8 cellular contexts compared by ENCODE assay signal in genomic region chr1:109618614-109619404, GRCh38. TPM values are rescaled to one million over a fixed set of nuclear protein-coding genes. Genes with fewer than 3 reads are reported as not detected.
DNase-seq lines count a peak whose midpoint lies in the region; ATAC-seq, FAIRE-seq and TF ChIP-seq lines count a peak whose summit lies in the region.

No MANE protein-coding gene starts in this region.

- CTCF ChIA-PET in activated CD4-positive, alpha-beta T cell treated with anti-CD3 and anti-CD28 coated beads for 36 hours (lab: Charles Lee) = interaction anchor here (0.6 to 3.4 kb wide), 6 partner anchors 22 to 251 kb away, joined by 3 to 27 read pairs (median 8); partner anchors contain the start of genes CYB561D1 and GNAI3
- CTCF ChIA-PET in activated CD8-positive, alpha-beta T cell treated with anti-CD3 and anti-CD28 coated beads, Interleukin-2, amount 10 ng/mL, durations not matched to agents 7 days and 5 days (lab: Charles Lee) = interaction anchor here (0.5 to 5.1 kb wide), 8 partner anchors 11 to 366 kb away, joined by 3 to 34 read pairs (median 8); partner anchors contain the start of genes AHCYL1 and GNAI3

- peaks cover 54% of the 10 kb centered on the region for H3K4me1 Mint-ChIP-seq in activated CD4-positive, alpha-beta T cell treated with anti-CD3 and anti-CD28 coated beads for 36 hours
- H3K4me1 Mint-ChIP-seq in activated CD8-positive, alpha-beta T cell treated with anti-CD3 and anti-CD28 coated beads, Interleukin-2, amount 10 ng/mL, durations not matched to agents 7 days and 5 days (ENCODE audit: low read depth) = peaks cover 59% of the 10 kb centered on the region

- POLR2A ChIA-PET in activated CD4-positive, alpha-beta T cell treated with anti-CD3 and anti-CD28 coated beads for 36 hours (lab: Charles Lee) = interaction anchor here (1.5 to 2.3 kb wide), 3 partner anchors 21 to 72 kb away, joined by 3 to 13 read pairs (median 5); partner anchors contain the start of gene GNAI3
- POLR2A ChIA-PET in activated CD8-positive, alpha-beta T cell treated with anti-CD3 and anti-CD28 coated beads, Interleukin-2, amount 10 ng/mL, durations not matched to agents 7 days and 5 days (lab: Charles Lee) = interaction anchor here (2.2 to 3.9 kb wide), 3 partner anchors 70 to 365 kb away, joined by 5 to 52 read pairs (median 9); partner anchors contain the start of genes AHCYL1 and GNAI3

- H3K4me1 ChIP-seq in kidney (ENCODE audit: control insufficient read depth in 1 of 2, insufficient read depth in 1 of 2, low read depth in 1 of 2, low read length in 2 of 2) (peaks cover 10 to 35% of the 10 kb centered on the region in 2 donors), subcutaneous abdominal adipose tissue (ENCODE audit: control insufficient read depth in 5 of 5, insufficient read depth in 5 of 5, low read length in 5 of 5) (peaks cover 0 to 63% (median 50%) of the 10 kb centered on the region in 5 donors)

- H3K9ac ChIP-seq in kidney (ENCODE audit: low read length in 2 of 2) = peak overlapping the region in 1 of 2 donors; percentile 99
- H3K9ac ChIP-seq in subcutaneous abdominal adipose tissue (ENCODE audit: low read length in 5 of 5) = peak overlapping the region in 2 of 5 donors; percentile 0 to 90

- H3K36me3 ChIP-seq in kidney (ENCODE audit: control insufficient read depth in 1 of 2, insufficient read depth in 2 of 2, low read length in 2 of 2) (no peaks in the 10 kb centered on the region), subcutaneous abdominal adipose tissue (ENCODE audit: control insufficient read depth in 5 of 5, insufficient read depth in 5 of 5, low read length in 5 of 5) (no peaks in the 10 kb centered on the region)

- no peak for ATAC-seq in activated CD4-positive, alpha-beta T cell treated with anti-CD3 and anti-CD28 coated beads for 36 hours
- ATAC-seq in activated CD8-positive, alpha-beta T cell treated with anti-CD3 and anti-CD28 coated beads, Interleukin-2, amount 10 ng/mL, durations not matched to agents 7 days and 5 days = no peak
- ATAC-seq in GM21390 (IDR thresholded peaks at IDR 0.05; ENCODE audit: unreplicated experiment) = no peak

- intact Hi-C loops in activated CD4-positive, alpha-beta T cell treated with anti-CD3 and anti-CD28 coated beads for 36 hours (cut with DNase I, micrococcal nuclease) = no loop called here
- intact Hi-C loops in kidney (cut with DNase I) = no loop called here

- H3K27ac ChIP-seq in kidney (ENCODE audit: low read depth in 2 of 2, low read length in 2 of 2) = peak overlapping the region in 1 of 2 donors; percentile 56
- no peak overlapping the region for H3K27ac ChIP-seq in subcutaneous abdominal adipose tissue (ENCODE audit: low read depth, low read length)

- no peaks in the 10 kb centered on the region for H3K9me3 ChIP-seq in kidney (ENCODE audit: control insufficient read depth in 1 of 2, low read length in 2 of 2)
- H3K9me3 ChIP-seq in subcutaneous abdominal adipose tissue (ENCODE audit: control insufficient read depth in 5 of 5, low read length in 5 of 5) = no peaks in the 10 kb centered on the region

- no peaks in the 10 kb centered on the region for H3K27me3 ChIP-seq in subcutaneous abdominal adipose tissue (ENCODE audit: control insufficient read depth in 5 of 5, insufficient read depth in 4 of 5, low read length in 5 of 5)

- FAIRE-seq in kidney (lab: Jason Lieb, UNC) = no peak

- H3K4me3 Mint-ChIP-seq in activated CD4-positive, alpha-beta T cell treated with anti-CD3 and anti-CD28 coated beads for 36 hours = peak overlapping the region; percentile 97
- peak overlapping the region; percentile 95 for H3K4me3 Mint-ChIP-seq in activated CD8-positive, alpha-beta T cell treated with anti-CD3 and anti-CD28 coated beads, Interleukin-2, amount 10 ng/mL, durations not matched to agents 7 days and 5 days

- no peaks in the 10 kb centered on the region for H3K9me3 Mint-ChIP-seq in activated CD4-positive, alpha-beta T cell treated with anti-CD3 and anti-CD28 coated beads for 36 hours (ENCODE audit: low read depth)
- H3K9me3 Mint-ChIP-seq in activated CD8-positive, alpha-beta T cell treated with anti-CD3 and anti-CD28 coated beads, Interleukin-2, amount 10 ng/mL, durations not matched to agents 7 days and 5 days (ENCODE audit: insufficient read depth) = no peaks in the 10 kb centered on the region

- DNase-seq in activated CD4-positive, alpha-beta T cell treated with anti-CD3 and anti-CD28 coated beads for 36 hours = no peak
- DNase-seq in activated CD4-positive, alpha-beta T cell treated with anti-CD3 and anti-CD28 coated beads for 48 hours = no peak
- no peak for DNase-seq in activated CD8-positive, alpha-beta T cell treated with anti-CD3 and anti-CD28 coated beads, Interleukin-2, amount 10 ng/mL, durations not matched to agents 7 days and 5 days
- DNase-seq in kidney (no peak), GM10266 (ENCODE audit: extremely low spot score) (no peak), NCI-H187 (lab: John Stamatoyannopoulos, UW) (no peak)

- H3K4me3 ChIP-seq in kidney (ENCODE audit: low read length in 2 of 2) = peak overlapping the region; percentile 88 to 95
- peak overlapping the region in 4 of 5 donors; percentile 23 to 89 (median 81) for H3K4me3 ChIP-seq in subcutaneous abdominal adipose tissue (ENCODE audit: low read depth in 1 of 5, low read length in 5 of 5)

- TF ChIP-seq CTCF in kidney (IDR thresholded peaks at IDR 0.05; ENCODE audit: borderline replicate concordance, extremely low read depth, insufficient read depth) (no peak), GM10266 (IDR thresholded peaks at IDR 0.05; ENCODE audit: control insufficient read depth, insufficient read depth, low read depth, missing control alignments) (no peak)

- no peaks in the 10 kb centered on the region for H3K27me3 Mint-ChIP-seq in activated CD4-positive, alpha-beta T cell treated with anti-CD3 and anti-CD28 coated beads for 36 hours
- H3K27me3 Mint-ChIP-seq in activated CD8-positive, alpha-beta T cell treated with anti-CD3 and anti-CD28 coated beads, Interleukin-2, amount 10 ng/mL, durations not matched to agents 7 days and 5 days (ENCODE audit: low read depth) = no peaks in the 10 kb centered on the region

- H3K36me3 Mint-ChIP-seq in activated CD4-positive, alpha-beta T cell treated with anti-CD3 and anti-CD28 coated beads for 36 hours (ENCODE audit: low read depth) = no peaks in the 10 kb centered on the region
- peaks cover 10% of the 10 kb centered on the region for H3K36me3 Mint-ChIP-seq in activated CD8-positive, alpha-beta T cell treated with anti-CD3 and anti-CD28 coated beads, Interleukin-2, amount 10 ng/mL, durations not matched to agents 7 days and 5 days (ENCODE audit: low read depth)

- H3K27ac Mint-ChIP-seq in activated CD4-positive, alpha-beta T cell treated with anti-CD3 and anti-CD28 coated beads for 36 hours = peak overlapping the region; percentile 97
- peak overlapping the region; percentile 96 for H3K27ac Mint-ChIP-seq in activated CD8-positive, alpha-beta T cell treated with anti-CD3 and anti-CD28 coated beads, Interleukin-2, amount 10 ng/mL, durations not matched to agents 7 days and 5 days

RNA-seq across cellular contexts. Expression of gene GNAT2, which starts 0.6 kb away (rescaled TPM):
- under 1 TPM; 0.26 to 0.64 TPM for total RNA-seq in activated CD4-positive, alpha-beta T cell treated with anti-CD3 and anti-CD28 coated beads for 36 hours
- total RNA-seq in activated CD8-positive, alpha-beta T cell treated with anti-CD3 and anti-CD28 coated beads, Interleukin-2, amount 10 ng/mL, durations not matched to agents 7 days and 5 days = not detected
- total RNA-seq in kidney = not detected
- polyA plus RNA-seq in kidney (ENCODE audit: insufficient read depth, low read depth, low replicate concordance) = not detected

RNA-seq across cellular contexts. Expression of gene AMPD2, which starts 0.8 kb away (rescaled TPM):
- 10 to 100 TPM; 73.5 to 99.5 TPM for total RNA-seq in activated CD4-positive, alpha-beta T cell treated with anti-CD3 and anti-CD28 coated beads for 36 hours
- total RNA-seq in activated CD8-positive, alpha-beta T cell treated with anti-CD3 and anti-CD28 coated beads, Interleukin-2, amount 10 ng/mL, durations not matched to agents 7 days and 5 days = 100 to 1,000 TPM; 123 to 133 TPM
- 55.3 TPM for total RNA-seq in kidney
- polyA plus RNA-seq in kidney (ENCODE audit: insufficient read depth, low read depth, low replicate concordance) = 21.1 TPM

RNA-seq across cellular contexts. Expression of gene GSTM4, which starts 37.1 kb away (rescaled TPM):
- total RNA-seq in activated CD4-positive, alpha-beta T cell treated with anti-CD3 and anti-CD28 coated beads for 36 hours = 10 to 100 TPM; 18.1 to 20.6 TPM
- total RNA-seq in activated CD8-positive, alpha-beta T cell treated with anti-CD3 and anti-CD28 coated beads, Interleukin-2, amount 10 ng/mL, durations not matched to agents 7 days and 5 days = 10 to 100 TPM; 17.0 to 18.5 TPM
- total RNA-seq in kidney = 34.0 TPM
- 117 TPM for polyA plus RNA-seq in kidney (ENCODE audit: insufficient read depth, low read depth, low replicate concordance)

RNA-seq across cellular contexts. Expression of gene GSTM2, which starts 49.0 kb away (rescaled TPM):
- 10 to 100 TPM; 18.7 to 23.9 TPM for total RNA-seq in activated CD4-positive, alpha-beta T cell treated with anti-CD3 and anti-CD28 coated beads for 36 hours
- total RNA-seq in activated CD8-positive, alpha-beta T cell treated with anti-CD3 and anti-CD28 coated beads, Interleukin-2, amount 10 ng/mL, durations not matched to agents 7 days and 5 days = 10 to 100 TPM; 18.2 to 19.3 TPM
- total RNA-seq in kidney = 47.1 TPM
- 116 TPM for polyA plus RNA-seq in kidney (ENCODE audit: insufficient read depth, low read depth, low replicate concordance)
